2 cellular contexts compared by ENCODE assay signal in genomic region chr11:126348806-126349582, GRCh38.
TF ChIP-seq lines count a peak whose summit lies in the region.

No MANE protein-coding gene starts in this region.

TF ChIP-seq in IMR-90, 13 proteins besides CTCF, POLR2A, EP300 and RAD21:
- TF ChIP-seq RFX5 (IDR thresholded peaks at IDR 0.05; ENCODE audit: low read depth, low read length) (no peak), USF2 (IDR thresholded peaks at IDR 0.05; ENCODE audit: low read depth, low read length) (no peak), MAFK (IDR thresholded peaks at IDR 0.05; ENCODE audit: low read depth, low read length) (peak; percentile 62), CEBPB (IDR thresholded peaks at IDR 0.05; ENCODE audit: low read depth, low read length) (no peak), SMC3 (IDR thresholded peaks at IDR 0.05; ENCODE audit: low read depth, low read length) (no peak)

TF ChIP-seq in K562, 482 proteins besides CTCF, POLR2A, EP300 and RAD21:
- TF ChIP-seq ZNF316 (IDR thresholded peaks at IDR 0.05) (peak; percentile 87), MAFG (tag; conservative IDR thresholded peaks at IDR 0.05) (peak; percentile 49; the same call in 1 of the 2 replicates), DEAF1 (CRISPR knock-in tag; IDR thresholded peaks at IDR 0.05) (no peak), FOS (IDR thresholded peaks at IDR 0.05; ENCODE audit: extremely low read depth, insufficient read length) (no peak), MAFF (IDR thresholded peaks at IDR 0.05; ENCODE audit: low read length) (peak; percentile 53), MAFK (IDR thresholded peaks at IDR 0.05; ENCODE audit: low read length) (peak; percentile 18; the same call in 1 of the 2 replicates), C11orf30 (IDR thresholded peaks at IDR 0.05; ENCODE audit: low read depth) (peak; percentile 83), WHSC1 (IDR thresholded peaks at IDR 0.05; ENCODE audit: low read length) (peak; percentile 59), E2F1 (CRISPR knock-in tag; IDR thresholded peaks at IDR 0.05) (no peak)
TF ChIP-seq in K562: peak in this region for 6.
